Comparison of ENCODE assay signal across 8 cellular contexts in genomic region chr16:424623-425081, GRCh38. TPM values are rescaled to one million over a fixed set of nuclear protein-coding genes. Genes with fewer than 3 reads are reported as not detected.
DNase-seq lines count a peak whose midpoint lies in the region; ATAC-seq and TF ChIP-seq lines count a peak whose summit lies in the region.

No MANE protein-coding gene starts in this region.

- peaks cover 4% of the 10 kb centered on the region for H3K36me3 ChIP-seq in left ventricle myocardium inferior

- no peak for ATAC-seq in stimulated activated naive CD8-positive, alpha-beta T cell treated with anti-CD3 and anti-CD28 coated beads, Interleukin-15, Interleukin-2, amounts not matched to agents 100 U/mL and 50 U/mL, for 24 hours
- ATAC-seq in activated CD8-positive, alpha-beta T cell treated with anti-CD3 and anti-CD28 coated beads for 36 hours, result no peak
- ATAC-seq in sciatic nerve (peak; percentile 48), GM18505 (IDR thresholded peaks at IDR 0.05; ENCODE audit: unreplicated experiment) (no peak)

- TF ChIP-seq CTCF in activated CD8-positive, alpha-beta T cell treated with anti-CD3 and anti-CD28 coated beads for 36 hours (IDR thresholded peaks at IDR 0.05), result no peak
- TF ChIP-seq CTCF in left ventricle myocardium inferior (IDR thresholded peaks at IDR 0.05; ENCODE audit: borderline replicate concordance), result no peak

- CTCF ChIA-PET in activated CD8-positive, alpha-beta T cell treated with anti-CD3 and anti-CD28 coated beads for 36 hours (lab: Charles Lee), result interaction anchor here (1.6 to 2.5 kb wide), 2 partner anchors 24 to 33 kb away, joined by 7 to 11 read pairs; partner anchors contain the start of gene DECR2

- peak overlapping the region; percentile 97 for H3K27ac ChIP-seq in left ventricle myocardium inferior (replicated peaks)

- H3K9me3 ChIP-seq in left ventricle myocardium inferior (replicated peaks), result no peaks in the 10 kb centered on the region

- intact Hi-C loops in activated CD8-positive, alpha-beta T cell treated with anti-CD3 and anti-CD28 coated beads for 36 hours (cut with micrococcal nuclease), result no loop called here
- intact Hi-C loops in left ventricle myocardium inferior (cut with micrococcal nuclease) (no loop called here), sciatic nerve (cut with DNase I) (no loop called here)

- H3K27ac Mint-ChIP-seq in stimulated activated naive CD8-positive, alpha-beta T cell treated with anti-CD3 and anti-CD28 coated beads, Interleukin-15, Interleukin-2, amounts not matched to agents 100 ng/mL and 50 ng/mL, for 24 hours, result no peak overlapping the region
- no peak overlapping the region for H3K27ac Mint-ChIP-seq in activated CD8-positive, alpha-beta T cell treated with anti-CD3 and anti-CD28 coated beads for 36 hours

- no peaks in the 10 kb centered on the region for H3K9me3 Mint-ChIP-seq in stimulated activated naive CD8-positive, alpha-beta T cell treated with anti-CD3 and anti-CD28 coated beads, Interleukin-15, Interleukin-2, amounts not matched to agents 100 ng/mL and 50 ng/mL, for 24 hours
- H3K9me3 Mint-ChIP-seq in activated CD8-positive, alpha-beta T cell treated with anti-CD3 and anti-CD28 coated beads for 36 hours, result no peaks in the 10 kb centered on the region

- no peak for TF ChIP-seq POLR2A in GM18505 (IDR thresholded peaks at IDR 0.05; ENCODE audit: borderline replicate concordance, extremely low read depth, insufficient read depth, insufficient read length)

- H3K4me3 Mint-ChIP-seq in stimulated activated naive CD8-positive, alpha-beta T cell treated with anti-CD3 and anti-CD28 coated beads, Interleukin-15, Interleukin-2, amounts not matched to agents 100 ng/mL and 50 ng/mL, for 24 hours, result peak overlapping the region; percentile 81
- peak overlapping the region; percentile 79 for H3K4me3 Mint-ChIP-seq in activated CD8-positive, alpha-beta T cell treated with anti-CD3 and anti-CD28 coated beads for 36 hours

- POLR2A ChIA-PET in activated CD8-positive, alpha-beta T cell treated with anti-CD3 and anti-CD28 coated beads for 36 hours (lab: Charles Lee), result interaction anchor here (0.8 to 1.0 kb wide), 4 partner anchors 23 to 164 kb away, joined by 3 to 6 read pairs (median 4); partner anchors contain the start of gene DECR2

- peaks cover 52% of the 10 kb centered on the region for H3K4me1 ChIP-seq in left ventricle myocardium inferior

- no peaks in the 10 kb centered on the region for H3K36me3 Mint-ChIP-seq in stimulated activated naive CD8-positive, alpha-beta T cell treated with anti-CD3 and anti-CD28 coated beads, Interleukin-15, Interleukin-2, amounts not matched to agents 100 ng/mL and 50 ng/mL, for 24 hours (ENCODE audit: low read depth)
- peaks cover 6% of the 10 kb centered on the region for H3K36me3 Mint-ChIP-seq in activated CD8-positive, alpha-beta T cell treated with anti-CD3 and anti-CD28 coated beads for 36 hours (ENCODE audit: low read depth)

- H3K27me3 Mint-ChIP-seq in stimulated activated naive CD8-positive, alpha-beta T cell treated with anti-CD3 and anti-CD28 coated beads, Interleukin-15, Interleukin-2, amounts not matched to agents 100 ng/mL and 50 ng/mL, for 24 hours, result peaks cover 12% of the 10 kb centered on the region
- H3K27me3 Mint-ChIP-seq in activated CD8-positive, alpha-beta T cell treated with anti-CD3 and anti-CD28 coated beads for 36 hours, result no peaks in the 10 kb centered on the region

- peak overlapping the region; percentile 76 for H3K4me3 ChIP-seq in left ventricle myocardium inferior

- no peaks in the 10 kb centered on the region for H3K27me3 ChIP-seq in left ventricle myocardium inferior (ENCODE audit: low read depth)

- DNase-seq in stimulated activated naive CD8-positive, alpha-beta T cell treated with anti-CD3 and anti-CD28 coated beads, Interleukin-15, Interleukin-2, amounts not matched to agents 100 U/mL and 50 U/mL, for 24 hours, result no peak
- DNase-seq in activated CD8-positive, alpha-beta T cell treated with anti-CD3 and anti-CD28 coated beads for 36 hours, result no peak
- DNase-seq in left ventricle myocardium inferior, result peak; percentile 55
- DNase-seq in sciatic nerve (ENCODE audit: low spot score), result no peak
- no peak for DNase-seq in NCI-H1105 treated with DMSO at 0.1 percent for 48 hours (lab: John Stamatoyannopoulos, UW)
- no peak for DNase-seq in activated CD8-positive, alpha-beta memory T cell treated with anti-CD3 and anti-CD28 coated beads, Interleukin-2, amount 50 U/mL, for 4 hours

- H3K4me1 Mint-ChIP-seq in stimulated activated naive CD8-positive, alpha-beta T cell treated with anti-CD3 and anti-CD28 coated beads, Interleukin-15, Interleukin-2, amounts not matched to agents 100 ng/mL and 50 ng/mL, for 24 hours (ENCODE audit: low read depth), result peaks cover 29% of the 10 kb centered on the region
- peaks cover 27% of the 10 kb centered on the region for H3K4me1 Mint-ChIP-seq in activated CD8-positive, alpha-beta T cell treated with anti-CD3 and anti-CD28 coated beads for 36 hours (ENCODE audit: low read depth)

RNA-seq across cellular contexts. Expression of gene RAB11FIP3, which starts 0.8 kb away (rescaled TPM):
- 10 to 100 TPM; 18.7 to 20.4 TPM for total RNA-seq in activated CD8-positive, alpha-beta T cell treated with anti-CD3 and anti-CD28 coated beads for 36 hours
- 27.4 TPM for total RNA-seq in left ventricle myocardium inferior
- total RNA-seq in sciatic nerve, result 56.0 TPM

RNA-seq across cellular contexts. Expression of gene DECR2, which starts 23.0 kb away (rescaled TPM):
- 1 to 10 TPM; 9.7 to 10.0 TPM for total RNA-seq in activated CD8-positive, alpha-beta T cell treated with anti-CD3 and anti-CD28 coated beads for 36 hours
- total RNA-seq in left ventricle myocardium inferior (8.4 TPM), sciatic nerve (10.4 TPM)

RNA-seq across cellular contexts. Expression of gene NME4, which starts 27.7 kb away (rescaled TPM):
- total RNA-seq in activated CD8-positive, alpha-beta T cell treated with anti-CD3 and anti-CD28 coated beads for 36 hours, result 10 to 100 TPM; 22.9 to 24.2 TPM
- 101 TPM for total RNA-seq in left ventricle myocardium inferior
- 68.3 TPM for total RNA-seq in sciatic nerve

RNA-seq across cellular contexts. Expression of gene PGAP6, which starts 42.9 kb away (rescaled TPM):
- total RNA-seq in activated CD8-positive, alpha-beta T cell treated with anti-CD3 and anti-CD28 coated beads for 36 hours, result 10 to 100 TPM; 21.9 to 24.8 TPM
- total RNA-seq in left ventricle myocardium inferior, result 30.4 TPM
- 29.0 TPM for total RNA-seq in sciatic nerve

RNA-seq across cellular contexts. Expression of gene MRPL28, which starts 54.3 kb away (rescaled TPM):
- total RNA-seq in activated CD8-positive, alpha-beta T cell treated with anti-CD3 and anti-CD28 coated beads for 36 hours, result 10 to 100 TPM; 95.0 to 98.2 TPM
- total RNA-seq in left ventricle myocardium inferior, result 76.1 TPM
- 32.5 TPM for total RNA-seq in sciatic nerve
